In the genomic region with DNA sequence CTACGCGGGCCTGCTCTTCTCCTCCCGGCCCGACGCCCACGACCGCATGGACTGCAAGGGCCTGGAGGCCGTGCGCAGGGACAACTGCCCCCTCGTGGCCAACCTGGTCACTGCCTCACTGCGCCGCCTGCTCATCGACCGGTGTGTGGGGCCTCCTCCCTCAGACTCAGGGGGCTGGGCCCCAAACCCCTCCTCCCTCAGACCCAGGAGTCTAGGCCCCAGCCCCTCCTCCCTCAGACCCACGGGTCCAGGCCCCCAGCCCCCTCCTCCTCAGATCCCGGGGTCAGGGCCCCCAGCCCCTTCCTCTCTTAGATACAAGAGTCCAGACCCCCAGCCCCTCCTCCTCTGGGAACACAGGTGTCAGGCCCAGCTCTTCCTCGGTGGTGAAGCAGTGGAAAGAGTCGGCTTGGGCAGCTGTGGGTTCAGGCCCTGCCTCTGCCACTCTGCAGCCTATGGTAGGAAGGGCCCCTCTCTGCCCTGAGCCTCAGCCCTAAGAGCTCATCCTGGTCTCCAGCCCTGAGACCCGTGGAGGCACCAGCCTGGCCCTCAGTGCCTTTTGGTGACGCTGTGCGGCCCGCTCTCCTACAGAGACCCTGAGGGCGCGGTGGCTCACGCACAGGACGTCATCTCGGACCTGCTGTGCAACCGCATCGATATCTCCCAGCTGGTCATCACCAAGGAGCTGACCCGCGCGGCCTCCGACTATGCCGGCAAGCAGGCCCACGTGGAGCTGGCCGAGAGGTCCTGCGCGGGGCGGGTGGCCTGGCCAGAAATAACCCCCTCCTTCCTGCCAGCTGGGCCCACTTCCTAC, we compare ENCODE assay signal across 1 cellular context.
TF ChIP-seq lines count a peak whose summit lies in the region.

No MANE protein-coding gene starts in this region.

TF ChIP-seq in HCT116, 20 proteins besides CTCF, POLR2A, EP300 and RAD21:
- TF ChIP-seq, protein P1, sequence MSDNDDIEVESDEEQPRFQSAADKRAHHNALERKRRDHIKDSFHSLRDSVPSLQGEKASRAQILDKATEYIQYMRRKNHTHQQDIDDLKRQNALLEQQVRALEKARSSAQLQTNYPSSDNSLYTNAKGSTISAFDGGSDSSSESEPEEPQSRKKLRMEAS (IDR thresholded peaks at IDR 0.05), result peak; percentile 69
- TF ChIP-seq CBX3 (IDR thresholded peaks at IDR 0.05; ENCODE audit: low read depth) (no peak), YY1 (IDR thresholded peaks at IDR 0.05; ENCODE audit: extremely low read depth, insufficient replicate concordance, low read depth, low read length) (peak; percentile 20)
